In genomic region chr16:72736074-72736473, GRCh38 we compare ENCODE assay signal across 12 cellular contexts.
A peak's percentile ranks its signal among the peaks of the same experiment; 100 is the strongest.
DNase-seq lines count a peak whose midpoint lies in the region; ATAC-seq and TF ChIP-seq lines count a peak whose summit lies in the region.
"Had no signal": no experiment of that assay in that cellular context is flagged by ENCODE, and none has a peak within 500 bp of the region (broad histone marks: within the 10 kb centered on the region; RNA-seq: fewer than 3 reads in every experiment).

No MANE protein-coding gene starts in this region.

- H2AK9ac ChIP-seq in IMR-90 (replicated peaks; ENCODE audit: low read depth, low read length, poor library complexity) = peak overlapping the region; percentile 28

- H2BK120ac ChIP-seq in IMR-90 (ENCODE audit: low read depth, low read length) = no peak overlapping the region
- no peak overlapping the region for H2BK120ac ChIP-seq in neuronal stem cell (ENCODE audit: low read depth, low read length)

- H3K9me3 ChIP-seq in IMR-90 (ENCODE audit: control insufficient read depth, insufficient read depth, low read length) (peaks cover 2% of the 10 kb centered on the region; the same call in 1 of the 2 replicates), ectodermal cell (ENCODE audit: control insufficient read depth, low read length) (no peaks in the 10 kb centered on the region), neuronal stem cell (replicated peaks in 1 of 2; ENCODE audit: control insufficient read depth in 2 of 2, insufficient read depth in 1 of 2, low read depth in 1 of 2, low read length in 2 of 2) (peaks cover 0 to 19% of the 10 kb centered on the region in 2 donors), A673 (ENCODE audit: low read depth, low read length, poor library complexity, severe bottlenecking) (no peaks in the 10 kb centered on the region)

- BruUV-seq in IMR-90 (replicated peaks; lab: Mats Ljungman, UMichigan) = no TSS peak
- BruUV-seq in A673 (replicated peaks; lab: Mats Ljungman, UMichigan) = no TSS peak

- H3K9ac ChIP-seq in IMR-90 (ENCODE audit: low read depth, low read length) (no peak overlapping the region), neuronal stem cell (ENCODE audit: low read depth, low read length, poor library complexity) (no peak overlapping the region)

- ATAC-seq in IMR-90 (ENCODE audit: low read depth) (no peak), HG03432 (IDR thresholded peaks at IDR 0.05; ENCODE audit: unreplicated experiment) (no peak)
- ATAC-seq: HCT116 had no signal

- H3K4me3 ChIP-seq in IMR-90 (ENCODE audit: insufficient read depth, low read depth, low read length) (no peak overlapping the region), ectodermal cell (ENCODE audit: insufficient read depth, low read depth, low read length) (no peak overlapping the region), neuronal stem cell (ENCODE audit: low read length in 2 of 2) (no peak overlapping the region), A673 (ENCODE audit: low read depth, low read length, poor library complexity, severe bottlenecking) (no peak overlapping the region)

- H3K79me1 ChIP-seq in IMR-90 (ENCODE audit: low read depth in 1 of 2, low read length in 2 of 2) = no peaks in the 10 kb centered on the region
- peaks cover 3% of the 10 kb centered on the region for H3K79me1 ChIP-seq in neuronal stem cell (ENCODE audit: low read depth, low read length)

- H3K4me2 ChIP-seq in IMR-90 (ENCODE audit: low read depth, low read length) (no peak overlapping the region), neuronal stem cell (ENCODE audit: insufficient read depth, low read length, poor library complexity, severe bottlenecking) (no peak overlapping the region)

- WGBS in IMR-90 (ENCODE audit: extremely low coverage in 2 of 2, insufficient read length in 1 of 2), 2 experiments = no CpG with 5 or more reads among the region's 2 CpGs
- WGBS in ectodermal cell, 2 experiments = 54 to 59% methylated on average over 2 of the region's 2 CpGs
- no CpG with 5 or more reads among the region's 2 CpGs for WGBS in neuronal stem cell (ENCODE audit: extremely low coverage in 2 of 2, insufficient read length in 2 of 2, insufficient replicate concordance in 1 of 2), 2 donors

- TF ChIP-seq RAD21 in IMR-90 (IDR thresholded peaks at IDR 0.05; ENCODE audit: low read length) = no peak

- CTCF ChIA-PET in IMR-90 (lab: Yijun Ruan, JAX) (no interaction called here), A673 (lab: Charles Lee) (no interaction called here)

- no peak overlapping the region for H4K5ac ChIP-seq in IMR-90 (ENCODE audit: low read depth, low read length)

- H4K8ac ChIP-seq in IMR-90 (ENCODE audit: low read depth in 2 of 2, low read length in 2 of 2) (no peak overlapping the region), neuronal stem cell (ENCODE audit: low read depth, low read length) (no peak overlapping the region)

- H2BK12ac ChIP-seq in neuronal stem cell (ENCODE audit: low read length) = no peak overlapping the region

- H4K20me1 ChIP-seq in IMR-90 (ENCODE audit: insufficient read depth, low read length) = no peaks in the 10 kb centered on the region

- no peak overlapping the region for H2AFZ ChIP-seq in IMR-90 (replicated peaks; ENCODE audit: low read length, poor library complexity)
- no peak overlapping the region for H2AFZ ChIP-seq in neuronal stem cell (ENCODE audit: low read length)

- H3K18ac ChIP-seq in IMR-90 (ENCODE audit: low read depth, low read length) (no peak overlapping the region), neuronal stem cell (ENCODE audit: low read length) (peak overlapping the region; percentile 6)

- no peaks in the 10 kb centered on the region; the same call in 1 of the 2 replicates for H3K9me1 ChIP-seq in IMR-90 (ENCODE audit: insufficient read depth, low read length)

- no peaks in the 10 kb centered on the region for H3K27me3 ChIP-seq in IMR-90 (ENCODE audit: control insufficient read depth, insufficient read depth, low read length)
- H3K27me3 ChIP-seq in ectodermal cell (ENCODE audit: control insufficient read depth, insufficient read depth, low read length, poor library complexity, severe bottlenecking) = no peaks in the 10 kb centered on the region
- H3K27me3 ChIP-seq in neuronal stem cell (ENCODE audit: control insufficient read depth in 3 of 3, insufficient read depth in 3 of 3, low read depth in 1 of 3, low read length in 3 of 3) = no peaks in the 10 kb centered on the region
- H3K27me3 ChIP-seq in A673 (replicated peaks; ENCODE audit: insufficient read depth, low read depth, low read length, poor library complexity) = no peaks in the 10 kb centered on the region

- H3K56ac ChIP-seq in IMR-90 (ENCODE audit: extremely low read depth, insufficient read depth, low read length) = no peak overlapping the region

- TF ChIP-seq POLR2A in IMR-90 (IDR thresholded peaks at IDR 0.05; ENCODE audit: low read depth, low read length) = no peak

- DNase-seq in IMR-90 (no peak), left kidney (ENCODE audit: low read depth, low spot score) (peak; percentile 20), neuronal stem cell (ENCODE audit: low spot score) (no peak), A673 (ENCODE audit: low spot score) (no peak), NAMALWA (ENCODE audit: low spot score) (no peak)
- DNase-seq: AML-193; Caco-2; CD4-positive, alpha-beta T cell had no signal

- H2BK20ac ChIP-seq in IMR-90 (ENCODE audit: low read depth, low read length) = no peak overlapping the region

- H3K27ac ChIP-seq in IMR-90 (ENCODE audit: insufficient read depth, low read length) (no peak overlapping the region), ectodermal cell (ENCODE audit: insufficient read depth, low read depth, low read length, poor library complexity, severe bottlenecking) (peak overlapping the region; percentile 16), neuronal stem cell (replicated peaks; ENCODE audit: low read length) (no peak overlapping the region), A673 (ENCODE audit: low read depth, low read length, poor library complexity, severe bottlenecking) (no peak overlapping the region)
- H3K27ac ChIP-seq: C4-2B had no signal

- H3K4ac ChIP-seq in IMR-90 (ENCODE audit: low read depth, low read length) (no peak overlapping the region), neuronal stem cell (ENCODE audit: low read length) (no peak overlapping the region)

- intact Hi-C loops in IMR-90 (cut with micrococcal nuclease) = no loop called here
- intact Hi-C loops in A673 (cut with micrococcal nuclease; ENCODE audit: unreplicated experiment) = no loop called here

- H2AK5ac ChIP-seq in IMR-90 (ENCODE audit: low read depth, low read length) (no peak overlapping the region), neuronal stem cell (ENCODE audit: low read depth, low read length) (no peak overlapping the region)

- TF ChIP-seq CTCF in IMR-90 (conservative IDR thresholded peaks at IDR 0.05; ENCODE audit: low read depth, low read length) (no peak), A673 (conservative IDR thresholded peaks at IDR 0.05; ENCODE audit: low read depth, low read length) (no peak)

- H2BK5ac ChIP-seq in IMR-90 (ENCODE audit: low read depth, low read length, poor library complexity, severe bottlenecking) (no peak overlapping the region), neuronal stem cell (ENCODE audit: low read length) (no peak overlapping the region)

- no peak overlapping the region for H3K14ac ChIP-seq in IMR-90 (replicated peaks; ENCODE audit: low read depth, low read length)
- H3K14ac ChIP-seq in neuronal stem cell (ENCODE audit: low read length) = no peak overlapping the region

- H3K36me3 ChIP-seq in IMR-90 (ENCODE audit: control insufficient read depth, insufficient read depth, low read length) (no peaks in the 10 kb centered on the region), ectodermal cell (ENCODE audit: control insufficient read depth, insufficient read depth, low read length) (no peaks in the 10 kb centered on the region), neuronal stem cell (replicated peaks in 1 of 2; ENCODE audit: control insufficient read depth in 2 of 2, insufficient read depth in 2 of 2, low read length in 2 of 2) (peaks cover 0 to 2% of the 10 kb centered on the region in 2 donors), A673 (ENCODE audit: insufficient read depth, low read length, poor library complexity, severe bottlenecking) (no peaks in the 10 kb centered on the region)

- dilution Hi-C loops in IMR-90 (cut with HindIII; ENCODE audit: low sequenced_read_pairs, unreplicated experiment) = no loop called here

- in situ Hi-C loops in IMR-90 (cut with MboI; ENCODE audit: low sequenced_read_pairs) = no loop called here

- H2BK15ac ChIP-seq in IMR-90 (ENCODE audit: low read depth, low read length) (no peak overlapping the region), neuronal stem cell (ENCODE audit: low read length) (no peak overlapping the region)

- POLR2A ChIA-PET in IMR-90 (lab: Charles Lee; ENCODE audit: unreplicated experiment) = no interaction called here
- POLR2A ChIA-PET in A673 (lab: Charles Lee; ENCODE audit: low non-redundant PET) = no interaction called here

- H3K23ac ChIP-seq in IMR-90 (ENCODE audit: low read depth, low read length) = no peak overlapping the region
- H3K23ac ChIP-seq in neuronal stem cell (ENCODE audit: low read depth, low read length, poor library complexity) = no peak overlapping the region

- H4K91ac ChIP-seq in IMR-90 (ENCODE audit: insufficient read depth, low read depth, low read length) = no peak overlapping the region
- no peak overlapping the region for H4K91ac ChIP-seq in neuronal stem cell (ENCODE audit: low read depth, low read length, poor library complexity)

- H3K4me1 ChIP-seq in IMR-90 (ENCODE audit: control insufficient read depth, insufficient read depth, low read length) (no peaks in the 10 kb centered on the region), ectodermal cell (ENCODE audit: control insufficient read depth, insufficient read depth, low read length) (peaks cover 8% of the 10 kb centered on the region), neuronal stem cell (ENCODE audit: control insufficient read depth in 2 of 2, insufficient read depth in 1 of 2, low read depth in 1 of 2, low read length in 2 of 2) (peaks cover 3 to 7% of the 10 kb centered on the region in 2 donors), A673 (ENCODE audit: insufficient read depth, low read length, poor library complexity, severe bottlenecking) (peaks cover 9% of the 10 kb centered on the region)

TF ChIP-seq in IMR-90, 13 proteins besides CTCF, POLR2A, EP300 and RAD21 (continues in another document):
- TF ChIP-seq BHLHE40 (IDR thresholded peaks at IDR 0.05; ENCODE audit: low read depth, low read length) = no peak
- TF ChIP-seq FOS (IDR thresholded peaks at IDR 0.05; ENCODE audit: low read depth, low read length) = no peak
- no peak for TF ChIP-seq MXI1 (IDR thresholded peaks at IDR 0.05; ENCODE audit: borderline replicate concordance, low read depth, low read length)
- no peak for TF ChIP-seq CHD1 (IDR thresholded peaks at IDR 0.05; ENCODE audit: low read depth, low read length)
